Comparison of ENCODE assay signal across 18 cellular contexts in the genomic region with DNA sequence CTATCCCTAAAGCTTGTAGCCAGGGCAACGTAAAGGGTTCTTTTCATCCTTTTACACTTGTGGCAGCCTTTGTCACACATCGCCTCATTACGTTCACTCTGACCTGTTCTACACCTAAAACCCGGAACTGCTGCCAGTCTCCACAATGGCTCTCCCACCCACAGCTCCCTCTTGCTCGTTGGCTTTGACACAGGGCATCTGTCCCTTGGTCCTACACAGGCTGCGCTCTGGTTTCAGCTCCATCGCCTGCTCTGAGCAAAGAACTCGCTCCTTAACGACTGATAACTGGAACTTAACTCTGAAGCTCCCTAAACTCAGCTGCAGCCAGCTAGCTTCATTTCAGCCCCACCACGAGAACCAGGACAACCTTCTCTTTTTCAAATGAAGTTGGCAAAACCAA.
A peak's percentile ranks its signal among the peaks of the same experiment; 100 is the strongest.
DNase-seq lines count a peak whose midpoint lies in the region; FAIRE-seq and TF ChIP-seq lines count a peak whose summit lies in the region.
"Had no signal": no experiment of that assay in that cellular context is flagged by ENCODE, and none has a peak within 500 bp of the region (broad histone marks: within the 10 kb centered on the region; RNA-seq: fewer than 3 reads in every experiment).

No MANE protein-coding gene starts in this region.

- H4K20me1 ChIP-seq in astrocyte (ENCODE audit: insufficient read depth, low read length), result no peaks in the 10 kb centered on the region

- no peak overlapping the region for H2AK5ac ChIP-seq in mesenchymal stem cell (ENCODE audit: low read length, severe bottlenecking)

- in situ Hi-C loops in ACHN (cut with HindIII; ENCODE audit: low pct_ligation_motif_present, low pct_unique_long_range_greater_than_20kb, low sequenced_read_pairs), result no loop called here

- H3K4me3 ChIP-seq in astrocyte (ENCODE audit: insufficient read depth, low read depth, low read length), result no peak overlapping the region
- no peak overlapping the region for H3K4me3 ChIP-seq in mesenchymal stem cell (ENCODE audit: insufficient read depth in 1 of 2, low read depth in 1 of 2, low read length in 2 of 2)
- H3K4me3 ChIP-seq in foreskin fibroblast (ENCODE audit: low read depth in 1 of 2, low read length in 2 of 2), result no peak overlapping the region

- H3K9me3 Mint-ChIP-seq in astrocyte (ENCODE audit: unreplicated experiment), result no peaks in the 10 kb centered on the region
- no peaks in the 10 kb centered on the region for H3K9me3 Mint-ChIP-seq in activated T-helper 2 cell treated with anti-CD3 and anti-CD28 coated beads, Interferon-gamma antibody, Interleukin-2, Interleukin-4, amounts not matched to agents 10 μg/mL and 5 μg/mL and 100 μg/mL, durations not matched to agents 14 hours and 24 hours and 36 hours

- no peak overlapping the region for H2BK15ac ChIP-seq in mesenchymal stem cell (ENCODE audit: low read depth, poor library complexity, severe bottlenecking)

- H3K4me1 ChIP-seq in astrocyte (ENCODE audit: insufficient read depth, low read length) (no peaks in the 10 kb centered on the region), mesenchymal stem cell (ENCODE audit: control insufficient read depth, insufficient read depth, low read depth, low read length) (no peaks in the 10 kb centered on the region)
- H3K4me1 ChIP-seq: Caco-2 had no signal

- H3K27ac ChIP-seq in astrocyte (ENCODE audit: low read depth, low read length), result no peak overlapping the region
- no peak overlapping the region for H3K27ac ChIP-seq in mesenchymal stem cell (ENCODE audit: low read length, poor library complexity, severe bottlenecking)
- H3K27ac ChIP-seq: HL-60 had no signal

- H3K27me3 Mint-ChIP-seq in astrocyte (ENCODE audit: low read depth, unreplicated experiment), result no peaks in the 10 kb centered on the region
- no peaks in the 10 kb centered on the region for H3K27me3 Mint-ChIP-seq in activated T-helper 2 cell treated with anti-CD3 and anti-CD28 coated beads, Interferon-gamma antibody, Interleukin-2, Interleukin-4, amounts not matched to agents 10 μg/mL and 5 μg/mL and 100 μg/mL, durations not matched to agents 14 hours and 24 hours and 36 hours (ENCODE audit: low read depth)

- no peak overlapping the region for H4K8ac ChIP-seq in mesenchymal stem cell (ENCODE audit: low read length)

- H3K4me1 Mint-ChIP-seq in astrocyte (ENCODE audit: low read depth, unreplicated experiment), result peaks cover 7% of the 10 kb centered on the region
- H3K4me1 Mint-ChIP-seq in activated T-helper 2 cell treated with anti-CD3 and anti-CD28 coated beads, Interferon-gamma antibody, Interleukin-2, Interleukin-4, amounts not matched to agents 10 μg/mL and 5 μg/mL and 100 μg/mL, durations not matched to agents 14 hours and 24 hours and 36 hours (ENCODE audit: low read depth), result no peaks in the 10 kb centered on the region

- no peaks in the 10 kb centered on the region for H3K79me1 ChIP-seq in mesenchymal stem cell (replicated peaks; ENCODE audit: low read length, poor library complexity, severe bottlenecking)

- H3K18ac ChIP-seq in mesenchymal stem cell (ENCODE audit: low read depth in 1 of 2, low read length in 2 of 2), result no peak overlapping the region

- H2BK12ac ChIP-seq in mesenchymal stem cell (ENCODE audit: low read length in 2 of 2), result no peak overlapping the region

- no peak overlapping the region for H3K27ac Mint-ChIP-seq in astrocyte (ENCODE audit: unreplicated experiment)
- no peak overlapping the region for H3K27ac Mint-ChIP-seq in activated T-helper 2 cell treated with anti-CD3 and anti-CD28 coated beads, Interferon-gamma antibody, Interleukin-2, Interleukin-4, amounts not matched to agents 10 μg/mL and 5 μg/mL and 100 μg/mL, durations not matched to agents 14 hours and 24 hours and 36 hours
- H3K27ac Mint-ChIP-seq: HFFc6 had no signal

- H3K9ac ChIP-seq in astrocyte (ENCODE audit: low read length) (no peak overlapping the region), mesenchymal stem cell (ENCODE audit: low read length) (no peak overlapping the region)

- H3K27me3 ChIP-seq in astrocyte (ENCODE audit: insufficient read depth, low read length) (no peaks in the 10 kb centered on the region), mesenchymal stem cell (ENCODE audit: control insufficient read depth in 1 of 2, insufficient read depth in 1 of 2, low read length in 2 of 2) (no peaks in the 10 kb centered on the region)

- no peaks in the 10 kb centered on the region for H3K9me3 ChIP-seq in astrocyte (ENCODE audit: insufficient read depth, low read depth, low read length)
- peaks cover 6% of the 10 kb centered on the region for H3K9me3 ChIP-seq in mesenchymal stem cell (ENCODE audit: control insufficient read depth, low read length)
- H3K9me3 ChIP-seq: Caco-2 had no signal

- FAIRE-seq in HTR-8/SVneo (lab: Jason Lieb, UNC), result peak; percentile 63
- no peak for FAIRE-seq in astrocyte (lab: Jason Lieb, UNC)

- H3K23ac ChIP-seq in mesenchymal stem cell (ENCODE audit: low read length in 2 of 2), result no peak overlapping the region

- no peak overlapping the region for H3K14ac ChIP-seq in mesenchymal stem cell (ENCODE audit: low read length in 2 of 2)

- intact Hi-C loops in activated T-helper 2 cell treated with anti-CD3 and anti-CD28 coated beads, Interferon-gamma antibody, Interleukin-2, Interleukin-4, amounts not matched to agents 10 μg/mL and 5 μg/mL and 100 μg/mL, durations not matched to agents 14 hours and 24 hours and 36 hours (cut with micrococcal nuclease), result no loop called here

- DNase-seq in DMS53 (lab: John Stamatoyannopoulos, UW) (peak; percentile 98), HTR-8/SVneo (ENCODE audit: insufficient read length, low spot score) (no peak), astrocyte (ENCODE audit: low read depth) (no peak), mesenchymal stem cell (no peak), ACHN (no peak), foreskin fibroblast (no peak)
- no peak for DNase-seq in activated T-helper 2 cell treated with anti-CD3 and anti-CD28 coated beads, Interferon-gamma antibody, Interleukin-2, Interleukin-4, amounts not matched to agents 10 μg/mL and 5 μg/mL and 100 μg/mL, durations not matched to agents 14 hours and 24 hours and 36 hours (ENCODE audit: low spot score)
- DNase-seq: AML-193, Caco-2, DMS79, GF-D8, GOT3, HFFc6, KG1, NCI-H1048, NCI-H187 treated with DMSO at 0.1 percent for 48 hours, SHP77 treated with DMSO at 0.1 percent for 48 hours had no signal

- H2AFZ ChIP-seq in astrocyte (ENCODE audit: low read depth, low read length) (peak overlapping the region; percentile 67), mesenchymal stem cell (ENCODE audit: low read depth, low read length) (no peak overlapping the region)

- H3K36me3 ChIP-seq in astrocyte (ENCODE audit: insufficient read depth, low read length) (no peaks in the 10 kb centered on the region), mesenchymal stem cell (ENCODE audit: control insufficient read depth in 1 of 2, insufficient read depth in 2 of 2, low read depth in 1 of 2, low read length in 2 of 2) (no peaks in the 10 kb centered on the region)

- H3K36me3 Mint-ChIP-seq in astrocyte (ENCODE audit: low read depth, unreplicated experiment), result no peaks in the 10 kb centered on the region
- no peaks in the 10 kb centered on the region for H3K36me3 Mint-ChIP-seq in activated T-helper 2 cell treated with anti-CD3 and anti-CD28 coated beads, Interferon-gamma antibody, Interleukin-2, Interleukin-4, amounts not matched to agents 10 μg/mL and 5 μg/mL and 100 μg/mL, durations not matched to agents 14 hours and 24 hours and 36 hours (ENCODE audit: low read depth)

- H3K4me3 Mint-ChIP-seq in astrocyte (ENCODE audit: unreplicated experiment), result no peak overlapping the region
- H3K4me3 Mint-ChIP-seq in activated T-helper 2 cell treated with anti-CD3 and anti-CD28 coated beads, Interferon-gamma antibody, Interleukin-2, Interleukin-4, amounts not matched to agents 10 μg/mL and 5 μg/mL and 100 μg/mL, durations not matched to agents 14 hours and 24 hours and 36 hours (ENCODE audit: low read depth), result no peak overlapping the region
- H3K4me3 Mint-ChIP-seq: HFFc6 had no signal

- H2BK5ac ChIP-seq in mesenchymal stem cell (ENCODE audit: low read depth, low read length, poor library complexity, severe bottlenecking), result no peak overlapping the region

- WGBS in mesenchymal stem cell, result 67% methylated on average over 10 of the region's 10 CpGs

- TF ChIP-seq CTCF in astrocyte (IDR thresholded peaks at IDR 0.05; ENCODE audit: insufficient read depth, low read depth, low read length) (no peak), foreskin fibroblast (IDR thresholded peaks at IDR 0.05; ENCODE audit: low read depth, low read length) (no peak)

- H3K4me2 ChIP-seq in astrocyte (ENCODE audit: low read length) (no peak overlapping the region), mesenchymal stem cell (ENCODE audit: low read length, poor library complexity, severe bottlenecking) (no peak overlapping the region)

- no peak overlapping the region for H3K4ac ChIP-seq in mesenchymal stem cell (ENCODE audit: low read depth in 1 of 2, low read length in 2 of 2)

- peak overlapping the region; percentile 68 for H4K91ac ChIP-seq in mesenchymal stem cell (ENCODE audit: low read length)

- no peak overlapping the region for H2BK120ac ChIP-seq in mesenchymal stem cell (ENCODE audit: low read depth, low read length)

- H3K79me2 ChIP-seq in astrocyte (ENCODE audit: insufficient read depth, low read length), result no peaks in the 10 kb centered on the region
